11 cellular contexts compared by ENCODE assay signal in the genomic region with DNA sequence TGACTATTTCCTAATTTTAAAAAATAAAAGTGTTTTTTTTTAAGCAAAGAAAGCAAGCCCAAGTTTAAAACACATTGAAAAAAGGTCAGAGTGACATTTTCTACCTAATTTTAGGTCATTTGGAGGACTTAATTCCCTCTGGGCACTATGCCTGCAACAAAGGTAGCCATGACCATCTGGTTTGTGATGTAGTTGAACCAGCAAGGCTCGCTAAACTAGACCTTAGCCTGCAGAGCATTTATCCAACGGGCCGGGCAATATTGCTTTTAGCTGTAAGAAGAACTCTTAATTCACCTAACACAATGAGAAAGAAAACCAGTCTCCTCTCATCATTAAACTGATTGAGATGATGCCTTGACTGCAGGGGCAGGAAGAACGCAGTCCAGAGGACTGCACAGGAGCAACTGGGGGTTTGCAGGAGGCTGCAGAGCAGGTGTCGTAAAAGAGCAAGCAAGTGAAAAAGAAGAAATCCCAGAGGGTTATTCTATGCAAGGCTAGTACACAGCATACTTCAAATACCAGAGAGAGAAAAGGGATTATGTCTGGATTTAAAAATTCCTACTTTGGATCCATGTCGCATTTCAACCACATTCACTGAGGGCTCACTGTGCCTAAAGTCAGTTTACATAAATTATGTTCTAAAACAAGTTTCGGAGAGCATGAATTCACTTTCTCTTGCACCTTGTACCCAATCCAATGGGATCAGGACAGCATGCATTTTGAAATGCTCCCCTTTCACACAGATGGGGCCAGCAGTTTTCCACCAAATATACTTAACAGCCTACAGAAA. TPM values are rescaled to one million over a fixed set of nuclear protein-coding genes. Genes with fewer than 3 reads are reported as not detected.
DNase-seq lines count a peak whose midpoint lies in the region; ATAC-seq and TF ChIP-seq lines count a peak whose summit lies in the region.
"Had no signal": no experiment of that assay in that cellular context is flagged by ENCODE, and none has a peak within 500 bp of the region (broad histone marks: within the 10 kb centered on the region; RNA-seq: fewer than 3 reads in every experiment).

No MANE protein-coding gene starts in this region.

- H3K27me3 ChIP-seq in GM23248 (replicated peaks; ENCODE audit: insufficient read depth) = no peaks in the 10 kb centered on the region
- no peaks in the 10 kb centered on the region for H3K27me3 ChIP-seq in psoas muscle (ENCODE audit: insufficient read depth in 3 of 3, low read length in 2 of 3)
- H3K27me3 ChIP-seq: right atrium auricular region had no signal

- H3K4me3 ChIP-seq in GM23248 (peak overlapping the region; percentile 41), SK-N-MC (peak overlapping the region; percentile 41), psoas muscle (no peak overlapping the region)
- H3K4me3 ChIP-seq: right atrium auricular region had no signal

- peak overlapping the region; percentile 63 for H3K4me2 ChIP-seq in GM23248 (ENCODE audit: unreplicated experiment)

- peak overlapping the region; percentile 79 for H3K9ac ChIP-seq in GM23248
- H3K9ac ChIP-seq in SK-N-MC (ENCODE audit: insufficient read length) = no peak overlapping the region

- intact Hi-C loops in psoas muscle (cut with DNase I) (no loop called here), Right ventricle myocardium inferior (cut with DNase I) (no loop called here)

- 80 to 83% methylated on average over 7 of the region's 7 CpGs for WGBS in GM23248 (ENCODE audit: low coverage in 1 of 2, low lambda C conversion rate in 2 of 2, missing lambda C conversion rate in 2 of 2), 2 experiments
- WGBS in psoas muscle, 3 donors = 32 to 48% (median 39%) methylated on average over 7 of the region's 7 CpGs

- no peaks in the 10 kb centered on the region for H3K9me2 ChIP-seq in GM23248 (ENCODE audit: insufficient read depth)

- no peak overlapping the region for H2AFZ ChIP-seq in GM23248

- in situ Hi-C loops in GM23248 (cut with MboI) = no loop called here

- no peaks in the 10 kb centered on the region for H4K20me1 ChIP-seq in GM23248 (ENCODE audit: insufficient read depth)

- no peak for TF ChIP-seq CTCF in psoas muscle (IDR thresholded peaks at IDR 0.05)

- H3F3A ChIP-seq in GM23248 (ENCODE audit: insufficient read depth) = peaks cover 68% of the 10 kb centered on the region

- no peaks in the 10 kb centered on the region for H3K36me3 ChIP-seq in GM23248 (ENCODE audit: low read depth)
- no peaks in the 10 kb centered on the region for H3K36me3 ChIP-seq in SK-N-MC (ENCODE audit: insufficient read depth, low read length)
- H3K36me3 ChIP-seq in psoas muscle (ENCODE audit: insufficient read depth in 1 of 2, low read depth in 1 of 2) = no peaks in the 10 kb centered on the region
- H3K36me3 ChIP-seq: right atrium auricular region had no signal

- no peak for DNase-seq in GM23248
- DNase-seq in SK-N-MC (ENCODE audit: low read depth, low spot score) = no peak
- DNase-seq in fibroblast of gingiva (ENCODE audit: low read depth) = peak; percentile 24
- no peak for DNase-seq in psoas muscle
- no peak for DNase-seq in Right ventricle myocardium inferior (ENCODE audit: missing footprints)
- DNase-seq in NCI-H1105 (lab: John Stamatoyannopoulos, UW) = no peak
- DNase-seq in stimulated activated CD4-positive, alpha-beta T cell treated with anti-CD3 and anti-CD28 coated beads, Interleukin-15, amount 100 ng/mL, for 24 hours = no peak
- DNase-seq: activated CD4-positive, alpha-beta T cell treated with anti-CD3 and anti-CD28 coated beads for 48 hours; NCI-H226 had no signal

- H3K9me3 ChIP-seq in GM23248 (ENCODE audit: low read depth) (no peaks in the 10 kb centered on the region), SK-N-MC (ENCODE audit: low read depth, low read length) (no peaks in the 10 kb centered on the region), psoas muscle (no peaks in the 10 kb centered on the region)
- H3K9me3 ChIP-seq: right atrium auricular region had no signal

- peaks cover 65% of the 10 kb centered on the region for H3K79me2 ChIP-seq in GM23248 (ENCODE audit: insufficient read depth)

- H3K27ac ChIP-seq in GM23248 = peak overlapping the region; percentile 99
- peak overlapping the region; percentile 79 for H3K27ac ChIP-seq in SK-N-MC
- H3K27ac ChIP-seq in psoas muscle = peak overlapping the region; percentile 93

- no peak for ATAC-seq in psoas muscle
- no peak for ATAC-seq in Right ventricle myocardium inferior
- no peak for ATAC-seq in HG02623 (IDR thresholded peaks at IDR 0.05; ENCODE audit: unreplicated experiment)

- H3K4me1 ChIP-seq in GM23248 (ENCODE audit: insufficient read depth) (peaks cover 55% of the 10 kb centered on the region), psoas muscle (peaks cover 61% of the 10 kb centered on the region)

RNA-seq across cellular contexts. Expression of a gene that starts 12.8 kb away (rescaled TPM):
- 28.7 and 40.2 TPM in 2 replicates for total RNA-seq in GM23248 (2014; rRNA removed; shearing (Covaris generic))
- 38.7 and 40.7 TPM in 2 replicates for polyA plus RNA-seq in GM23248 (2016; fragmentation: Nextera tagmentation; extraction: Ambion mirVana)
- 10 to 100 TPM; 17.1 to 49.3 (median 19.5) TPM for total RNA-seq in psoas muscle
- polyA plus RNA-seq in psoas muscle = 10 to 100 TPM in 2 of 3 donors, 1 to 10 TPM in 1; 7.9 to 46.5 (median 11.6) TPM
- total RNA-seq in Right ventricle myocardium inferior = 11.0 TPM
